In genomic region chr5:73454379-73455036, GRCh38 we compare ENCODE assay signal across 8 cellular contexts. TPM values are rescaled to one million over a fixed set of nuclear protein-coding genes. Genes with fewer than 3 reads are reported as not detected.
DNase-seq lines count a peak whose midpoint lies in the region; ATAC-seq, FAIRE-seq and TF ChIP-seq lines count a peak whose summit lies in the region.

No MANE protein-coding gene starts in this region.

- POLR2A ChIA-PET in BJ (lab: Charles Lee) = interaction anchor here (0.6 kb wide), 1 partner anchor 65 kb away, joined by 3 read pairs; no protein-coding TSS in a partner anchor

- H3K9me3 ChIP-seq in tibial artery = no peaks in the 10 kb centered on the region

- CTCF ChIA-PET in BJ (lab: Yijun Ruan, JAX) = interaction anchor here (0.6 to 3.4 kb wide), 32 partner anchors 9 to 371 kb away, joined by 3 to 29 read pairs (median 4); no protein-coding TSS in a partner anchor

- H3K4me1 ChIP-seq in tibial artery = peaks cover 0 to 14% (median 10%) of the 10 kb centered on the region in 4 donors

- H3K27me3 ChIP-seq in BJ (ENCODE audit: control insufficient read depth, insufficient read depth, low read length) = peaks cover 5% of the 10 kb centered on the region
- peaks cover 3 to 79% of the 10 kb centered on the region in 2 donors for H3K27me3 ChIP-seq in tibial artery

- no peak for DNase-seq in BJ (ENCODE audit: low read depth)
- no peak for DNase-seq in GM12891 (ENCODE audit: insufficient read length, low spot score)
- peak; percentile 93 for DNase-seq in HT-29 (ENCODE audit: low spot score)
- DNase-seq in NCI-H82 (lab: John Stamatoyannopoulos, UW) = peak; percentile 83
- peak; percentile 65 for DNase-seq in astrocyte of the spinal cord (ENCODE audit: low read depth, low spot score)
- DNase-seq in iris pigment epithelial cell (ENCODE audit: low read depth) = peak; percentile 55
- no peak for DNase-seq in tibial artery

- TF ChIP-seq CTCF in BJ (IDR thresholded peaks at IDR 0.05; ENCODE audit: insufficient read depth, low read depth, low read length) (peak; percentile 93), astrocyte of the spinal cord (IDR thresholded peaks at IDR 0.05; ENCODE audit: low read depth, low read length) (peak; percentile 91), tibial artery (IDR thresholded peaks at IDR 0.05) (peak; percentile 52 to 68)

- intact Hi-C loops in tibial artery (cut with DNase I; ENCODE audit: low total_unique reads) = loop anchor here (5.0 kb wide), 1 partner anchor 237 kb away; no protein-coding TSS in a partner anchor

- no peak for TF ChIP-seq POLR2A in GM12891 (IDR thresholded peaks at IDR 0.05; ENCODE audit: low read depth, low read length)

- H3K27ac ChIP-seq in tibial artery = no peak overlapping the region

- no peak for ATAC-seq in HG02763 (IDR thresholded peaks at IDR 0.05; ENCODE audit: unreplicated experiment)

- in situ Hi-C loops in astrocyte of the spinal cord (cut with HindIII; ENCODE audit: low sequenced_read_pairs) = no loop called here

- peak; percentile 93 for FAIRE-seq in GM12891 (lab: Jason Lieb, UNC)

- no peaks in the 10 kb centered on the region for H3K36me3 ChIP-seq in BJ (ENCODE audit: control insufficient read depth, insufficient read depth, low read length)
- no peaks in the 10 kb centered on the region for H3K36me3 ChIP-seq in tibial artery

- H3K4me3 ChIP-seq in BJ (ENCODE audit: low read depth, low read length) (no peak overlapping the region), astrocyte of the spinal cord (ENCODE audit: low read depth, low read length) (no peak overlapping the region), tibial artery (no peak overlapping the region)

TF ChIP-seq in GM12891, 5 proteins besides CTCF, POLR2A, EP300 and RAD21:
- TF ChIP-seq POU2F2 (IDR thresholded peaks at IDR 0.05; ENCODE audit: low read depth, low read length) (no peak), SPI1 (IDR thresholded peaks at IDR 0.05; ENCODE audit: low read depth, low read length) (no peak), POLR2AphosphoS5 (IDR thresholded peaks at IDR 0.05; ENCODE audit: low read depth, low read length) (no peak), PAX5 (IDR thresholded peaks at IDR 0.05; ENCODE audit: insufficient read depth, low read length, severe bottlenecking) (no peak), TAF1 (IDR thresholded peaks at IDR 0.05; ENCODE audit: low read depth, low read length) (no peak)

RNA-seq across cellular contexts. Expression of gene FOXD1, which starts 5.9 kb away (rescaled TPM):
- 4.3 and 4.9 TPM in 2 replicates for polyA plus RNA-seq in BJ (2011; rRNA removed)
- 2.6 and 2.7 TPM in 2 replicates for polyA minus RNA-seq in BJ (2011; rRNA and poly(A)+ RNA removed)
- polyA plus RNA-seq in GM12891 (2012; ENCODE audit: low read depth, missing spikeins) = 0.04 TPM
- 0.20 and 0.31 TPM in 2 replicates for total RNA-seq in HT-29 (2014; rRNA removed; shearing (Covaris generic))

RNA-seq across cellular contexts. Expression of gene BTF3, which starts 43.7 kb away (rescaled TPM):
- polyA plus RNA-seq in BJ (2011; rRNA removed) = 478 and 758 TPM in 2 replicates
- 183 and 269 TPM in 2 replicates for polyA minus RNA-seq in BJ (2011; rRNA and poly(A)+ RNA removed)
- 946 TPM for polyA plus RNA-seq in GM12891 (2012; ENCODE audit: low read depth, missing spikeins)
- 233 and 255 TPM in 2 replicates for total RNA-seq in HT-29 (2014; rRNA removed; shearing (Covaris generic))

Comparison
In these comparisons a context has a peak if more than half of its experiments do, and no peak if none do; other contexts are left out.
1. DNase-seq: peak in HT-29 (single experiment), NCI-H82 (single experiment), astrocyte of the spinal cord (single experiment) and iris pigment epithelial cell (single experiment); none in BJ (single experiment), GM12891 (single experiment) and tibial artery (0 of 2).
2. Peak in every context shown above with its lines, with median percentiles within 50 percentile points of each other: CTCF ChIP-seq.